ENCODE assay signal across 15 cellular contexts in the genomic region with DNA sequence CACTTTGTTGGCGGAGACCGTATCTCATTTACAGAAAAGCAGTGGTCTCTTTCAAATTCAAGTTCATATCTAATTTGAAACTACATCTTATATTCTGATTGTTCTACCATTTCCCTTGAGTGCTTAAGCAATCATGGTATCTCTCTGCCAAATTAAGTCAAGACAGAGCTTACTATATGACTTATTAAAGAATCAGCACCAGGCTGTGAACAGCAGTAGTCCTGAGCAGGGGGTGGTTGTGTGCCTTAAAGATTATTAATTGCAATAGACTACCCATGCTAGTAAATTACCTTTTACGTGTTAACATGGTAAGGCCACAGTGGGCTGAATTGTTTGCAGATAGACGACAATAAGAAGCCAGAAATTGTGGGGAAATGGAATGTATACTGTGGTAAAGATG. TPM values are rescaled to one million over a fixed set of nuclear protein-coding genes. Genes with fewer than 3 reads are reported as not detected.
A peak's percentile ranks its signal among the peaks of the same experiment; 100 is the strongest.
DNase-seq lines count a peak whose midpoint lies in the region; ATAC-seq and TF ChIP-seq lines count a peak whose summit lies in the region.
"Had no signal": no experiment of that assay in that cellular context is flagged by ENCODE, and none has a peak within 500 bp of the region (broad histone marks: within the 10 kb centered on the region; RNA-seq: fewer than 3 reads in every experiment).

No MANE protein-coding gene starts in this region.

- H3K36me3 ChIP-seq in IMR-90 (ENCODE audit: control insufficient read depth, insufficient read depth, low read length) (no peaks in the 10 kb centered on the region), mesenchymal stem cell (ENCODE audit: control insufficient read depth in 1 of 2, insufficient read depth in 2 of 2, low read depth in 1 of 2, low read length in 2 of 2) (no peaks in the 10 kb centered on the region), MG63 (no peaks in the 10 kb centered on the region)
- H3K36me3 ChIP-seq: BE2C had no signal

- no peaks in the 10 kb centered on the region for H3K36me3 Mint-ChIP-seq in activated T-helper 17 cell treated with anti-CD3 and anti-CD28 coated beads, Interleukin-2, amount 50 U/mL, for 72 hours (ENCODE audit: low read depth)
- H3K36me3 Mint-ChIP-seq: CD4-positive, alpha-beta memory T cell had no signal

- H3K4me2 ChIP-seq in IMR-90 (ENCODE audit: low read depth, low read length) (no peak overlapping the region), mesenchymal stem cell (ENCODE audit: low read length, poor library complexity, severe bottlenecking) (no peak overlapping the region)

- H4K91ac ChIP-seq in IMR-90 (ENCODE audit: insufficient read depth, low read depth, low read length) (no peak overlapping the region), mesenchymal stem cell (ENCODE audit: low read length) (no peak overlapping the region)

- no peak for TF ChIP-seq CTCF in IMR-90 (conservative IDR thresholded peaks at IDR 0.05; ENCODE audit: low read depth, low read length)

- peaks cover 4% of the 10 kb centered on the region for H3K27me3 Mint-ChIP-seq in activated T-helper 17 cell treated with anti-CD3 and anti-CD28 coated beads, Interleukin-2, amount 50 U/mL, for 72 hours

- H2AK5ac ChIP-seq in IMR-90 (ENCODE audit: low read depth, low read length), result no peak overlapping the region
- H2AK5ac ChIP-seq in mesenchymal stem cell (ENCODE audit: low read length, severe bottlenecking), result no peak overlapping the region

- no peak overlapping the region for H3K14ac ChIP-seq in IMR-90 (replicated peaks; ENCODE audit: low read depth, low read length)
- no peak overlapping the region for H3K14ac ChIP-seq in mesenchymal stem cell (ENCODE audit: low read length in 2 of 2)

- POLR2A ChIA-PET in IMR-90 (lab: Charles Lee; ENCODE audit: unreplicated experiment), result no interaction called here

- no peak overlapping the region for H3K27ac ChIP-seq in IMR-90 (ENCODE audit: insufficient read depth, low read length)
- H3K27ac ChIP-seq in mesenchymal stem cell (ENCODE audit: low read length, poor library complexity, severe bottlenecking), result no peak overlapping the region
- H3K27ac ChIP-seq: C4-2B, HL-60 had no signal

- H2BK12ac ChIP-seq in mesenchymal stem cell (ENCODE audit: low read length in 2 of 2), result no peak overlapping the region

- no peak for TF ChIP-seq POLR2A in IMR-90 (IDR thresholded peaks at IDR 0.05; ENCODE audit: low read depth, low read length)

- CTCF ChIA-PET in IMR-90 (lab: Yijun Ruan, JAX), result no interaction called here

- no peak overlapping the region for H3K23ac ChIP-seq in IMR-90 (ENCODE audit: low read depth, low read length)
- H3K23ac ChIP-seq in mesenchymal stem cell (ENCODE audit: low read length in 2 of 2), result no peak overlapping the region

- H2BK120ac ChIP-seq in IMR-90 (ENCODE audit: low read depth, low read length), result no peak overlapping the region
- H2BK120ac ChIP-seq in mesenchymal stem cell (ENCODE audit: low read depth, low read length), result no peak overlapping the region

- no peak overlapping the region for H3K27ac Mint-ChIP-seq in activated T-helper 17 cell treated with anti-CD3 and anti-CD28 coated beads, Interleukin-2, amount 50 U/mL, for 72 hours
- H3K27ac Mint-ChIP-seq: CD4-positive, alpha-beta memory T cell had no signal

- H3K9ac ChIP-seq in IMR-90 (ENCODE audit: low read depth, low read length) (no peak overlapping the region), mesenchymal stem cell (ENCODE audit: low read length) (no peak overlapping the region)

- H3K9me3 ChIP-seq in IMR-90 (ENCODE audit: control insufficient read depth, insufficient read depth, low read length) (no peaks in the 10 kb centered on the region), mesenchymal stem cell (ENCODE audit: control insufficient read depth, low read length) (no peaks in the 10 kb centered on the region), MG63 (no peaks in the 10 kb centered on the region)
- H3K9me3 ChIP-seq: BE2C had no signal

- H2BK5ac ChIP-seq in IMR-90 (ENCODE audit: low read depth, low read length, poor library complexity, severe bottlenecking) (no peak overlapping the region), mesenchymal stem cell (ENCODE audit: low read depth, low read length, poor library complexity, severe bottlenecking) (no peak overlapping the region)

- H3K79me1 ChIP-seq in IMR-90 (ENCODE audit: low read depth in 1 of 2, low read length in 2 of 2) (peaks cover 14 to 25% of the 10 kb centered on the region in 2 experiments; a peak in 3 of 4 replicates), mesenchymal stem cell (replicated peaks; ENCODE audit: low read length, poor library complexity, severe bottlenecking) (no peaks in the 10 kb centered on the region)

- no peaks in the 10 kb centered on the region for H3K4me1 Mint-ChIP-seq in activated T-helper 17 cell treated with anti-CD3 and anti-CD28 coated beads, Interleukin-2, amount 50 U/mL, for 72 hours
- H3K4me1 Mint-ChIP-seq: CD4-positive, alpha-beta memory T cell had no signal

- in situ Hi-C loops in IMR-90 (cut with MboI; ENCODE audit: low sequenced_read_pairs), result no loop called here

- H2AK9ac ChIP-seq in IMR-90 (replicated peaks; ENCODE audit: low read depth, low read length, poor library complexity), result no peak overlapping the region

- TF ChIP-seq RAD21 in IMR-90 (IDR thresholded peaks at IDR 0.05; ENCODE audit: low read length), result no peak

- H3K9me3 Mint-ChIP-seq in activated T-helper 17 cell treated with anti-CD3 and anti-CD28 coated beads, Interleukin-2, amount 50 U/mL, for 72 hours, result no peaks in the 10 kb centered on the region

- DNase-seq in IMR-90, result peak; percentile 40
- peak; percentile 75 for DNase-seq in amniotic epithelial cell (ENCODE audit: low read depth)
- DNase-seq in mesenchymal stem cell, result peak; percentile 22
- DNase-seq in MG63, result no peak
- DNase-seq in occipital lobe (lab: John Stamatoyannopoulos, UW), result no peak
- DNase-seq: BE2C, DMS79, HCEC 1CT had no signal

- H2BK15ac ChIP-seq in IMR-90 (ENCODE audit: low read depth, low read length) (no peak overlapping the region), mesenchymal stem cell (ENCODE audit: low read depth, poor library complexity, severe bottlenecking) (no peak overlapping the region)

- no TSS peak for BruUV-seq in IMR-90 (replicated peaks; lab: Mats Ljungman, UMichigan)

- H3K4ac ChIP-seq in IMR-90 (ENCODE audit: low read depth, low read length) (no peak overlapping the region), mesenchymal stem cell (ENCODE audit: low read depth in 1 of 2, low read length in 2 of 2) (peak overlapping the region in 1 of 2 experiments; percentile 26)

- H2AFZ ChIP-seq in IMR-90 (replicated peaks; ENCODE audit: low read length, poor library complexity) (no peak overlapping the region), mesenchymal stem cell (ENCODE audit: low read depth, low read length) (no peak overlapping the region)

- intact Hi-C loops in IMR-90 (cut with micrococcal nuclease), result no loop called here

- H4K5ac ChIP-seq in IMR-90 (ENCODE audit: low read depth, low read length), result no peak overlapping the region

- H3K4me1 ChIP-seq in IMR-90 (ENCODE audit: control insufficient read depth, insufficient read depth, low read length) (peaks cover 5% of the 10 kb centered on the region), mesenchymal stem cell (ENCODE audit: control insufficient read depth, insufficient read depth, low read depth, low read length) (no peaks in the 10 kb centered on the region)
- H3K4me1 ChIP-seq: BE2C had no signal

- H3K4me3 Mint-ChIP-seq in activated T-helper 17 cell treated with anti-CD3 and anti-CD28 coated beads, Interleukin-2, amount 50 U/mL, for 72 hours, result no peak overlapping the region
- H3K4me3 Mint-ChIP-seq: CD4-positive, alpha-beta memory T cell had no signal

- H2BK20ac ChIP-seq in IMR-90 (ENCODE audit: low read depth, low read length), result no peak overlapping the region

- H3K18ac ChIP-seq in IMR-90 (ENCODE audit: low read depth, low read length) (no peak overlapping the region), mesenchymal stem cell (ENCODE audit: low read depth in 1 of 2, low read length in 2 of 2) (no peak overlapping the region)

- dilution Hi-C loops in IMR-90 (cut with HindIII; ENCODE audit: low sequenced_read_pairs, unreplicated experiment), result no loop called here

- no peak overlapping the region for H3K56ac ChIP-seq in IMR-90 (ENCODE audit: extremely low read depth, insufficient read depth, low read length)

- peak; percentile 49 for ATAC-seq in IMR-90 (ENCODE audit: low read depth)
- no peak for ATAC-seq in activated T-helper 17 cell treated with anti-CD3 and anti-CD28 coated beads, Interleukin-2, amount 50 U/mL, for 72 hours (replicated peaks)
- ATAC-seq in GM21786 (IDR thresholded peaks at IDR 0.05; ENCODE audit: unreplicated experiment), result no peak
- ATAC-seq: GM12878 had no signal

- H3K4me3 ChIP-seq in IMR-90 (ENCODE audit: insufficient read depth, low read depth, low read length), result no peak overlapping the region
- H3K4me3 ChIP-seq in mesenchymal stem cell (ENCODE audit: insufficient read depth in 1 of 2, low read depth in 1 of 2, low read length in 2 of 2), result no peak overlapping the region
- no peak overlapping the region for H3K4me3 ChIP-seq in MG63
- H3K4me3 ChIP-seq: GM12878 had no signal

- H4K8ac ChIP-seq in IMR-90 (ENCODE audit: low read depth in 2 of 2, low read length in 2 of 2), result no peak overlapping the region
- H4K8ac ChIP-seq in mesenchymal stem cell (ENCODE audit: low read length), result no peak overlapping the region

- H4K20me1 ChIP-seq in IMR-90 (ENCODE audit: insufficient read depth, low read length), result no peaks in the 10 kb centered on the region

- H3K27me3 ChIP-seq in IMR-90 (ENCODE audit: control insufficient read depth, insufficient read depth, low read length), result no peaks in the 10 kb centered on the region
- no peaks in the 10 kb centered on the region for H3K27me3 ChIP-seq in mesenchymal stem cell (ENCODE audit: control insufficient read depth in 1 of 2, insufficient read depth in 1 of 2, low read length in 2 of 2)
- H3K27me3 ChIP-seq in MG63, result peaks cover 2% of the 10 kb centered on the region
- H3K27me3 ChIP-seq: BE2C had no signal

- H3K9me1 ChIP-seq in IMR-90 (ENCODE audit: insufficient read depth, low read length), result peaks cover 7% of the 10 kb centered on the region; the same call in 1 of the 2 replicates

- WGBS in IMR-90 (ENCODE audit: extremely low coverage in 2 of 2, insufficient read length in 1 of 2), 2 experiments, result no CpG with 5 or more reads among the region's 4 CpGs
- 86% methylated on average over 4 of the region's 4 CpGs for WGBS in mesenchymal stem cell

TF ChIP-seq in IMR-90, 13 proteins besides CTCF, POLR2A, EP300 and RAD21 (continues in another document):
- TF ChIP-seq NFE2L2 (IDR thresholded peaks at IDR 0.05; ENCODE audit: low read depth, low read length) (no peak), MAZ (IDR thresholded peaks at IDR 0.05; ENCODE audit: borderline replicate concordance, low read depth, low read length) (no peak), MAFK (IDR thresholded peaks at IDR 0.05; ENCODE audit: low read depth, low read length) (no peak)

RNA-seq across cellular contexts. Expression of gene SNCAIP, which starts 21.5 kb away (rescaled TPM):
- total RNA-seq in IMR-90 (2012; rRNA removed) (19.0 and 22.5 TPM in 2 replicates), occipital lobe (48.2 TPM)
- 14.2 and 15.3 TPM in 2 replicates for polyA plus RNA-seq in IMR-90 (2012; rRNA removed)
- polyA plus RNA-seq in IMR-90 (2012; cell fraction: cytosol; rRNA removed), result 3.0 and 3.5 TPM in 2 replicates
- polyA plus RNA-seq in IMR-90 (2012; cell fraction: nucleus; rRNA removed; ENCODE audit: low replicate concordance), result 10.8 and 19.7 TPM in 2 replicates
- polyA plus RNA-seq in mesenchymal stem cell (2013, experiment 1 of 2), result 1.5 TPM
- polyA plus RNA-seq in mesenchymal stem cell (2013, experiment 2 of 2), result 1.8 TPM
- total RNA-seq in activated T-helper 17 cell treated with anti-CD3 and anti-CD28 coated beads, Interleukin-2, amount 50 U/mL, for 72 hours, result not detected
- not detected in 2 replicates for total RNA-seq in MG63 (2014; rRNA removed; shearing (Covaris generic); ENCODE audit: low replicate concordance)
- total RNA-seq: CD4-positive, alpha-beta memory T cell; G401 had no signal
- polyA plus RNA-seq: CD4-positive, alpha-beta memory T cell had no signal

Comparison
In these comparisons a context has a peak if more than half of its experiments do, and no peak if none do; other contexts are left out.
1. DNase-seq: peak in IMR-90 (single experiment), amniotic epithelial cell (single experiment) and mesenchymal stem cell (single experiment); none in MG63 (single experiment) and occipital lobe (single experiment).
2. RNA of gene SNCAIP, which starts 21.5 kb away (total RNA-seq): 48.2 TPM in occipital lobe (single experiment) and 19.0 to 22.5 TPM in IMR-90; not detected in activated T-helper 17 cell treated with anti-CD3 and anti-CD28 coated beads, Interleukin-2, amount 50 U/mL, for 72 hours and not detected in MG63; every median in the first group is over 10 times any median in the second.